In the genomic region with DNA sequence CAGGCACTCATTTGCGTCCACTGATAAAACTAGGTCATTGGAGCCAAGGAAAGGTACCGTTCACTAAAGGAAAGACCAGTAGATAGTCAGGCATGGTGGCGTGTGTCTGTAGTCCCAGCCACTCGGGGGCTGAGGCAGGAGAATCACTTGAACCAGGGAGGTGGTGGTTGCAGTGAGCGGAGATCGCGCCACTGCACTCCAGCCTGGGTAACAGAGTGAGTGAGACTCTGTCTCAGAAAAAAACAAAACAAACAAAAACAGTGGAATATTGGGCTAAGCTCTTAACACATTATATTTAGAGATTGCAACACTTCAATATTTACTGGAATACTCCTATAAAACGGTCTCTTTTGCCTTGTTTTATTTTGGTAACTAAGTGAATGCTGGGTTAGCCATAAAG, we compare ENCODE assay signal across 13 cellular contexts. TPM values are rescaled to one million over a fixed set of nuclear protein-coding genes. Genes with fewer than 3 reads are reported as not detected.
DNase-seq lines count a peak whose midpoint lies in the region; ATAC-seq and TF ChIP-seq lines count a peak whose summit lies in the region.
"Had no signal": no experiment of that assay in that cellular context is flagged by ENCODE, and none has a peak within 500 bp of the region (broad histone marks: within the 10 kb centered on the region; RNA-seq: fewer than 3 reads in every experiment).

No MANE protein-coding gene starts in this region.

- TF ChIP-seq CTCF in vagina (IDR thresholded peaks at IDR 0.05): no peak

- H3K27me3 ChIP-seq in SJCRH30: no peaks in the 10 kb centered on the region
- H3K27me3 ChIP-seq in vagina: no peaks in the 10 kb centered on the region
- H3K27me3 ChIP-seq: right atrium auricular region had no signal

- H3K27me3 Mint-ChIP-seq in activated T-cell treated with anti-CD3 and anti-CD28 coated beads, Interleukin-2, amount 50 U/mL, for 72 hours (ENCODE audit: low read depth): no peaks in the 10 kb centered on the region
- peaks cover 0 to 3% (median 1%) of the 10 kb centered on the region in 3 donors for H3K27me3 Mint-ChIP-seq in immature natural killer cell (ENCODE audit: low read depth in 3 of 3)
- no peaks in the 10 kb centered on the region for H3K27me3 Mint-ChIP-seq in stimulated activated naive B cell treated with anti-CD40 and anti-IgM and Interleukin-4, amounts not matched to agents 10 μg/mL and 1 μg/mL and 100 μg/mL, for 72 hours
- H3K27me3 Mint-ChIP-seq: IgD-negative memory B cell had no signal

- H3K4me3 ChIP-seq in SJCRH30: no peak overlapping the region
- no peak overlapping the region for H3K4me3 ChIP-seq in vagina
- H3K4me3 ChIP-seq: right atrium auricular region had no signal

- no peak for ATAC-seq in activated T-cell treated with anti-CD3 and anti-CD28 coated beads, Interleukin-2, amount 50 U/mL, for 72 hours (replicated peaks in 1 of 2)
- no peak for ATAC-seq in stimulated activated naive B cell treated with anti-CD40 and anti-IgM and Interleukin-4, amounts not matched to agents 10 μg/mL and 1 μg/mL and 100 μg/mL, for 72 hours (replicated peaks)

- intact Hi-C loops in vagina (cut with DNase I): no loop called here

- peak overlapping the region; percentile 77 for H3K27ac Mint-ChIP-seq in activated T-cell treated with anti-CD3 and anti-CD28 coated beads, Interleukin-2, amount 50 U/mL, for 72 hours
- peak overlapping the region in 4 of 6 donors; percentile 20 to 72 (median 47) for H3K27ac Mint-ChIP-seq in immature natural killer cell
- H3K27ac Mint-ChIP-seq in stimulated activated naive B cell treated with anti-CD40 and anti-IgM and Interleukin-4, amounts not matched to agents 10 μg/mL and 1 μg/mL and 100 μg/mL, for 72 hours: peak overlapping the region; percentile 44
- H3K27ac Mint-ChIP-seq: IgD-negative memory B cell had no signal

- H3K4me1 Mint-ChIP-seq in activated T-cell treated with anti-CD3 and anti-CD28 coated beads, Interleukin-2, amount 50 U/mL, for 72 hours (ENCODE audit: low read depth): peaks cover 86% of the 10 kb centered on the region
- peaks cover 75 to 87% of the 10 kb centered on the region in 2 donors for H3K4me1 Mint-ChIP-seq in immature natural killer cell
- H3K4me1 Mint-ChIP-seq in stimulated activated naive B cell treated with anti-CD40 and anti-IgM and Interleukin-4, amounts not matched to agents 10 μg/mL and 1 μg/mL and 100 μg/mL, for 72 hours: peaks cover 55 to 92% of the 10 kb centered on the region in 2 donors

- H3K27ac ChIP-seq in SJCRH30 (peak overlapping the region; percentile 79), vagina (no peak overlapping the region)
- H3K27ac ChIP-seq: right atrium auricular region had no signal

- no peak for DNase-seq in activated T-cell treated with anti-CD3 and anti-CD28 coated beads, Interleukin-2, amount 50 U/mL, for 72 hours
- no peak for DNase-seq in activated T-cell treated with anti-CD3 and anti-CD28 coated beads, Interleukin-2, amount 50 U/mL, for 48 hours
- no peak for DNase-seq in SJCRH30
- no peak for DNase-seq in immature natural killer cell
- DNase-seq in stimulated activated naive B cell treated with anti-CD40 and anti-IgM and Interleukin-4, amounts not matched to agents 10 μg/mL and 1 μg/mL and 100 μg/mL, for 72 hours: no peak
- no peak for DNase-seq in stimulated activated CD8-positive, alpha-beta memory T cell treated with anti-CD3 and anti-CD28 coated beads, Interleukin-4, amount 100 ng/mL, for 48 hours
- no peak for DNase-seq in vagina (ENCODE audit: extremely low spot score in 2 of 2)
- no peak for DNase-seq in retina
- DNase-seq: Calu3; NCI-H1417; stimulated activated CD4-positive, alpha-beta T cell treated with anti-CD3 and anti-CD28 coated beads, Interleukin-2, amount 100 ng/mL, for 48 hours had no signal

- peaks cover 0 to 6% of the 10 kb centered on the region in 2 donors for H3K36me3 Mint-ChIP-seq in activated T-cell treated with anti-CD3 and anti-CD28 coated beads, Interleukin-2, amount 50 U/mL, for 72 hours (ENCODE audit: insufficient read depth in 2 of 2)
- H3K36me3 Mint-ChIP-seq in immature natural killer cell: no peaks in the 10 kb centered on the region
- peaks cover 24 to 42% of the 10 kb centered on the region in 2 donors for H3K36me3 Mint-ChIP-seq in stimulated activated naive B cell treated with anti-CD40 and anti-IgM and Interleukin-4, amounts not matched to agents 10 μg/mL and 1 μg/mL and 100 μg/mL, for 72 hours

- H3K4me1 ChIP-seq in SJCRH30 (peaks cover 47% of the 10 kb centered on the region), vagina (peaks cover 29% of the 10 kb centered on the region)

- no peaks in the 10 kb centered on the region for H3K9me3 Mint-ChIP-seq in activated T-cell treated with anti-CD3 and anti-CD28 coated beads, Interleukin-2, amount 50 U/mL, for 72 hours
- H3K9me3 Mint-ChIP-seq in immature natural killer cell: no peaks in the 10 kb centered on the region
- no peaks in the 10 kb centered on the region for H3K9me3 Mint-ChIP-seq in stimulated activated naive B cell treated with anti-CD40 and anti-IgM and Interleukin-4, amounts not matched to agents 10 μg/mL and 1 μg/mL and 100 μg/mL, for 72 hours
- H3K9me3 Mint-ChIP-seq: IgD-negative memory B cell had no signal

- H3K36me3 ChIP-seq in SJCRH30 (no peaks in the 10 kb centered on the region), vagina (no peaks in the 10 kb centered on the region)
- H3K36me3 ChIP-seq: right atrium auricular region had no signal

- H3K9me3 ChIP-seq in SJCRH30 (replicated peaks) (no peaks in the 10 kb centered on the region), vagina (no peaks in the 10 kb centered on the region)
- H3K9me3 ChIP-seq: right atrium auricular region had no signal

- peak overlapping the region; percentile 36 to 71 for H3K4me3 Mint-ChIP-seq in activated T-cell treated with anti-CD3 and anti-CD28 coated beads, Interleukin-2, amount 50 U/mL, for 72 hours
- H3K4me3 Mint-ChIP-seq in immature natural killer cell: peak overlapping the region in 2 of 5 donors; percentile 29 to 60
- H3K4me3 Mint-ChIP-seq in stimulated activated naive B cell treated with anti-CD40 and anti-IgM and Interleukin-4, amounts not matched to agents 10 μg/mL and 1 μg/mL and 100 μg/mL, for 72 hours: peak overlapping the region; percentile 73 to 78

- no peak for TF ChIP-seq POLR2A in vagina (IDR thresholded peaks at IDR 0.05)

RNA-seq across cellular contexts. Expression of a gene that starts 17.4 kb away (rescaled TPM):
- total RNA-seq in activated T-cell treated with anti-CD3 and anti-CD28 coated beads, Interleukin-2, amount 50 U/mL, for 72 hours: 10 to 100 TPM; 83.3 to 98.1 TPM
- 72.2 and 79.8 TPM in 2 replicates for total RNA-seq in SJCRH30 (2014; rRNA removed; shearing (Covaris generic))
- 10 to 100 TPM; 30.7 to 58.3 (median 48.9) TPM for polyA plus RNA-seq in immature natural killer cell
- total RNA-seq in vagina: 23.6 TPM

RNA-seq across cellular contexts. Expression of a gene that starts 47.6 kb away (rescaled TPM):
- 10 to 100 TPM; 22.9 to 35.8 TPM for total RNA-seq in activated T-cell treated with anti-CD3 and anti-CD28 coated beads, Interleukin-2, amount 50 U/mL, for 72 hours
- total RNA-seq in SJCRH30 (2014; rRNA removed; shearing (Covaris generic)): 54.1 and 58.1 TPM in 2 replicates
- 10 to 100 TPM in 1 of 3 donors, 1 to 10 TPM in 2; 4.0 to 10.2 (median 7.2) TPM for polyA plus RNA-seq in immature natural killer cell
- 7.9 TPM for total RNA-seq in vagina
